ENCODE assay signal across 22 cellular contexts in genomic region chr10:49361735-49362568, GRCh38. TPM values are rescaled to one million over a fixed set of nuclear protein-coding genes. Genes with fewer than 3 reads are reported as not detected.
"Had no signal": no experiment of that assay in that cellular context is flagged by ENCODE, and none has a peak within 500 bp of the region (broad histone marks: within the 10 kb centered on the region; RNA-seq: fewer than 3 reads in every experiment).

No MANE protein-coding gene starts in this region.

- H3K4me3 Mint-ChIP-seq: activated T-cell treated with anti-CD3 and anti-CD28 coated beads, Interleukin-2, amount 50 U/mL, for 24 hours; natural killer cell had no signal

- DNase-seq: activated CD4-positive, alpha-beta T cell treated with anti-CD3 and anti-CD28 coated beads, Interleukin-2, amount 50 U/mL, for 1 hour; activated CD4-positive, CD25-positive, alpha-beta regulatory T cell treated with anti-CD3 and anti-CD28 coated beads, Interleukin-2, amount 50 U/mL, for 72 hours; activated effector memory CD4-positive, alpha-beta T cell treated with anti-CD3 and anti-CD28 coated beads, Interleukin-2, amount 50 U/mL, for 16 hours; activated naive CD4-positive, alpha-beta T cell treated with anti-CD3 and anti-CD28 coated beads, Interleukin-2, amount 50 U/mL, for 16 hours; activated T-cell treated with anti-CD3 and anti-CD28 coated beads, Interleukin-2, amount 50 U/mL, for 24 hours; brain microvascular endothelial cell; central memory CD4-positive, alpha-beta T cell; gastrocnemius medialis; heart left ventricle; left ventricle myocardium inferior; mesenchymal stem cell; natural killer cell; spleen; stimulated activated CD4-positive, alpha-beta T cell treated with anti-CD3 and anti-CD28 coated beads, Interleukin-4, amount 100 ng/mL, for 4 hours; stimulated activated naive CD4-positive, alpha-beta T cell treated with Interleukin-2 at 50 U/mL for 16 hours; T1000; thyroid gland had no signal

- ATAC-seq: gastrocnemius medialis, heart left ventricle, natural killer cell, sciatic nerve had no signal

- H3K9me3 Mint-ChIP-seq: natural killer cell had no signal

- H3K36me3 Mint-ChIP-seq: natural killer cell had no signal

- H3K27ac Mint-ChIP-seq: activated T-cell treated with anti-CD3 and anti-CD28 coated beads, Interleukin-2, amount 50 U/mL, for 24 hours; natural killer cell had no signal

- H3K4me1 Mint-ChIP-seq: natural killer cell had no signal

RNA-seq across cellular contexts. Expression of gene DRGX, which starts 33.9 kb away (rescaled TPM):
- total RNA-seq: aorta; gastrocnemius medialis; heart left ventricle; kidney epithelial cell; left ventricle myocardium inferior; natural killer cell; sciatic nerve; spleen; subcutaneous adipose tissue; T-helper 1 cell treated with Interleukin-12 subunit alpha and Interleukin-12 subunit beta and Interleukin-4 antibody, amounts not matched to agents 30 ng/mL and 1 ng/mL, for 36 hours; thyroid gland had no signal
